8 cellular contexts compared by ENCODE assay signal in the genomic region with DNA sequence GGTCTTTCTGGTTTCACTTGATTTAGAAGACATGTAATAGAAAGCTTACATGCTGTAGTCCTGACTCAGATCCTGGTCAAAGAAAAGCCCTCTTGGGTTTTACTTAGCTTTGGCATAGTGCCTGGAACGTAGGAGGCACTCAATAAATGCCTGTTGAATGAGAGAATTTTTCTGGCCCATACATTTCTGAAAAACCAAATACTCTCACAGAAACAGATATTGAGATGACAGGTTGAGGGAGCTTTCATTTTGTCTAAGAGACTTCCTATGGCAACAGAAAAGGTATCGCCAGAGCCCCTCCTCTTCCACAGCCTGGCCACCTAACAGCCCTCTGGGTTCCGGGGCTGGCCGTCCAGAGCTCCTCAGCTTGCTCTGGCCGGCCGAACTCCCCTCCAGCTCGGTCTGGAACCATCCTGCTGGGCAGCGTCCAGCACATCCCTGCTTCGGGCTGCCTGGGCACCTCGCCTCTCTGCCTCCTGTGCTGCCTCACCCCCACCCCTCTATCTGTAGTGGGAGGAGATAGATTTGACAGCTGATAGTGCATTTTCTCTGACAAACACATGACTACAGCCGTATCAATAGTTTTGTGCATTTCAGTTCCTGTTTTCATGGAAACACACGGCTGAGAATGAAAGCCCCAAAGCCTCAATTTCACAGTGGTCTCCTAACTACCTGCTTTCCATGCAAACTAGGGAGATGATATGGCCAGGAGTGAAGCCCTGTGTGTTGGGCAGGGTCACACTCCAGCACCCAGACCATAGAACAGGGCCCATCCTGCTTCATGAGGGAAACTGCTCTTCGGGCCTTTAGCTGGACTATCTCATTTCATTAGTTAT. TPM values are rescaled to one million over a fixed set of nuclear protein-coding genes. Genes with fewer than 3 reads are reported as not detected.
DNase-seq lines count a peak whose midpoint lies in the region; ATAC-seq and TF ChIP-seq lines count a peak whose summit lies in the region.

No MANE protein-coding gene starts in this region.

- H3K4me3 Mint-ChIP-seq in CD4-positive, alpha-beta memory T cell = peak overlapping the region; percentile 36 to 82 (median 72)
- peak overlapping the region; percentile 63 for H3K4me3 Mint-ChIP-seq in activated T-helper 1 cell treated with anti-CD3 and anti-CD28 coated beads, Interleukin-12 subunit alpha, Interleukin-12 subunit beta, Interleukin-2, Interleukin-4 antibody, amounts not matched to agents 30 ng/mL and 10 ng/mL and 1 ng/mL, durations not matched to agents 14 hours and 24 hours and 36 hours

- H3K27me3 Mint-ChIP-seq in CD4-positive, alpha-beta memory T cell = peaks cover 0 to under 1% of the 10 kb centered on the region in 2 donors
- H3K27me3 Mint-ChIP-seq in activated T-helper 1 cell treated with anti-CD3 and anti-CD28 coated beads, Interleukin-12 subunit alpha, Interleukin-12 subunit beta, Interleukin-2, Interleukin-4 antibody, amounts not matched to agents 30 ng/mL and 10 ng/mL and 1 ng/mL, durations not matched to agents 14 hours and 24 hours and 36 hours (ENCODE audit: insufficient read depth) = no peaks in the 10 kb centered on the region

- no peaks in the 10 kb centered on the region for H3K27me3 ChIP-seq in CD4-positive, alpha-beta memory T cell (ENCODE audit: insufficient read depth, low read length)
- no peaks in the 10 kb centered on the region for H3K27me3 ChIP-seq in right lobe of liver

- H3K9me3 Mint-ChIP-seq in CD4-positive, alpha-beta memory T cell = no peaks in the 10 kb centered on the region
- peaks cover 5% of the 10 kb centered on the region for H3K9me3 Mint-ChIP-seq in activated T-helper 1 cell treated with anti-CD3 and anti-CD28 coated beads, Interleukin-12 subunit alpha, Interleukin-12 subunit beta, Interleukin-2, Interleukin-4 antibody, amounts not matched to agents 30 ng/mL and 10 ng/mL and 1 ng/mL, durations not matched to agents 14 hours and 24 hours and 36 hours

- no peaks in the 10 kb centered on the region for H3K9me3 ChIP-seq in CD4-positive, alpha-beta memory T cell (ENCODE audit: control insufficient read depth in 1 of 2, low read length in 2 of 2)
- H3K9me3 ChIP-seq in right lobe of liver = no peaks in the 10 kb centered on the region

- no peaks in the 10 kb centered on the region for H3K36me3 Mint-ChIP-seq in CD4-positive, alpha-beta memory T cell
- H3K36me3 Mint-ChIP-seq in activated T-helper 1 cell treated with anti-CD3 and anti-CD28 coated beads, Interleukin-12 subunit alpha, Interleukin-12 subunit beta, Interleukin-2, Interleukin-4 antibody, amounts not matched to agents 30 ng/mL and 10 ng/mL and 1 ng/mL, durations not matched to agents 14 hours and 24 hours and 36 hours (ENCODE audit: low read depth) = peaks cover 7% of the 10 kb centered on the region

- DNase-seq in CD4-positive, alpha-beta memory T cell = peak in 1 of 5 donors; percentile 13
- peak; percentile 69 for DNase-seq in GM19240 (ENCODE audit: insufficient read length, low spot score)
- DNase-seq in activated T-helper 1 cell treated with anti-CD3 and anti-CD28 coated beads, Interleukin-12 subunit alpha, Interleukin-12 subunit beta, Interleukin-2, Interleukin-4 antibody, amounts not matched to agents 30 ng/mL and 10 ng/mL and 1 ng/mL, durations not matched to agents 14 hours and 24 hours and 36 hours (ENCODE audit: low spot score) = no peak
- DNase-seq in right lobe of liver = no peak
- DNase-seq in iPS-NIHi7 (ENCODE audit: extremely low spot score) = no peak
- no peak for DNase-seq in stimulated activated CD4-positive, alpha-beta T cell treated with anti-CD3 and anti-CD28 coated beads, Interleukin-12 subunit alpha, Interleukin-12 subunit beta, amount 100 ng/mL, for 4 hours
- no peak for DNase-seq in D341Med (ENCODE audit: low spot score)

- ATAC-seq in HG03108 (IDR thresholded peaks at IDR 0.05; ENCODE audit: unreplicated experiment) (peak; percentile 85), right lobe of liver (peak in 3 of 4 donors; percentile 29 to 73 (median 37))

- peaks cover 12% of the 10 kb centered on the region for H3K4me1 ChIP-seq in CD4-positive, alpha-beta memory T cell (ENCODE audit: insufficient read depth, low read length)
- no peaks in the 10 kb centered on the region for H3K4me1 ChIP-seq in right lobe of liver

- H3K36me3 ChIP-seq in CD4-positive, alpha-beta memory T cell (ENCODE audit: insufficient read depth, low read length) = no peaks in the 10 kb centered on the region
- H3K36me3 ChIP-seq in right lobe of liver = no peaks in the 10 kb centered on the region

- POLR2A ChIA-PET in CD4-positive, alpha-beta memory T cell (lab: Charles Lee; ENCODE audit: partially characterized antibody) = interaction anchor here (0.7 to 1.4 kb wide), 6 partner anchors 12 to 196 kb away, joined by 3 to 8 read pairs (median 4); a partner anchor contains a TSS

- no peak for TF ChIP-seq CTCF in right lobe of liver (IDR thresholded peaks at IDR 0.05)

- peak overlapping the region; percentile 32 for H3K27ac ChIP-seq in CD4-positive, alpha-beta memory T cell (ENCODE audit: low read depth, low read length)
- no peak overlapping the region for H3K27ac ChIP-seq in right lobe of liver

- H3K27ac Mint-ChIP-seq in CD4-positive, alpha-beta memory T cell = peak overlapping the region; percentile 79 to 92 (median 89)
- H3K27ac Mint-ChIP-seq in activated T-helper 1 cell treated with anti-CD3 and anti-CD28 coated beads, Interleukin-12 subunit alpha, Interleukin-12 subunit beta, Interleukin-2, Interleukin-4 antibody, amounts not matched to agents 30 ng/mL and 10 ng/mL and 1 ng/mL, durations not matched to agents 14 hours and 24 hours and 36 hours = peak overlapping the region; percentile 88

- no peak overlapping the region for H3K4me3 ChIP-seq in CD4-positive, alpha-beta memory T cell (ENCODE audit: low read length in 2 of 2)
- no peak overlapping the region for H3K4me3 ChIP-seq in right lobe of liver

- CTCF ChIA-PET in CD4-positive, alpha-beta memory T cell (lab: Charles Lee; ENCODE audit: partially characterized antibody) = interaction anchor here (1.3 kb wide), 1 partner anchor 33 kb away, joined by 3 read pairs; no protein-coding TSS in a partner anchor

- H3K4me1 Mint-ChIP-seq in CD4-positive, alpha-beta memory T cell = peaks cover 8 to 29% (median 10%) of the 10 kb centered on the region in 4 donors
- H3K4me1 Mint-ChIP-seq in activated T-helper 1 cell treated with anti-CD3 and anti-CD28 coated beads, Interleukin-12 subunit alpha, Interleukin-12 subunit beta, Interleukin-2, Interleukin-4 antibody, amounts not matched to agents 30 ng/mL and 10 ng/mL and 1 ng/mL, durations not matched to agents 14 hours and 24 hours and 36 hours (ENCODE audit: low read depth) = peaks cover 41% of the 10 kb centered on the region

- TF ChIP-seq POLR2A in right lobe of liver (IDR thresholded peaks at IDR 0.05) = no peak

- intact Hi-C loops in CD4-positive, alpha-beta memory T cell (cut with micrococcal nuclease) = no loop called here
- intact Hi-C loops in activated T-helper 1 cell treated with anti-CD3 and anti-CD28 coated beads, Interleukin-12 subunit alpha, Interleukin-12 subunit beta, Interleukin-2, Interleukin-4 antibody, amounts not matched to agents 30 ng/mL and 10 ng/mL and 1 ng/mL, durations not matched to agents 14 hours and 24 hours and 36 hours (cut with micrococcal nuclease) = loop anchor here (1.0 kb wide), 2 partner anchors 12 to 13 kb away; no protein-coding TSS in a partner anchor
- intact Hi-C loops in right lobe of liver (cut with DNase I) = no loop called here

- WGBS in right lobe of liver (ENCODE audit: insufficient coverage, low coverage, low lambda C conversion rate, missing lambda C conversion rate) = 30% methylated on average over 3 of the region's 13 CpGs

RNA-seq across cellular contexts. Expression of a gene that starts 1.1 kb away (rescaled TPM):
- total RNA-seq in CD4-positive, alpha-beta memory T cell = not detected
- polyA plus RNA-seq in CD4-positive, alpha-beta memory T cell = not detected
- 56.9 and 57.1 TPM in 2 replicates for total RNA-seq in activated T-helper 1 cell treated with anti-CD3 and anti-CD28 coated beads, Interleukin-12 subunit alpha, Interleukin-12 subunit beta, Interleukin-2, Interleukin-4 antibody, amounts not matched to agents 30 ng/mL and 10 ng/mL and 1 ng/mL, durations not matched to agents 14 hours and 24 hours and 36 hours
- not detected for total RNA-seq in right lobe of liver

RNA-seq across cellular contexts. Expression of a gene that starts 16.9 kb away (rescaled TPM):
- total RNA-seq in CD4-positive, alpha-beta memory T cell = not detected
- polyA plus RNA-seq in CD4-positive, alpha-beta memory T cell = not detected
- total RNA-seq in activated T-helper 1 cell treated with anti-CD3 and anti-CD28 coated beads, Interleukin-12 subunit alpha, Interleukin-12 subunit beta, Interleukin-2, Interleukin-4 antibody, amounts not matched to agents 30 ng/mL and 10 ng/mL and 1 ng/mL, durations not matched to agents 14 hours and 24 hours and 36 hours = 294 and 308 TPM in 2 replicates
- under 1 TPM in 1 of 6 experiments, not detected in 5; 0.26 TPM for total RNA-seq in right lobe of liver

Comparison
In these comparisons a context has a peak if more than half of its experiments do, and no peak if none do; other contexts are left out.
1. RNA of a gene that starts 1.1 kb away (total RNA-seq): 56.9 to 57.1 TPM in activated T-helper 1 cell treated with anti-CD3 and anti-CD28 coated beads, Interleukin-12 subunit alpha, Interleukin-12 subunit beta, Interleukin-2, Interleukin-4 antibody, amounts not matched to agents 30 ng/mL and 10 ng/mL and 1 ng/mL, durations not matched to agents 14 hours and 24 hours and 36 hours; not detected in CD4-positive, alpha-beta memory T cell and not detected in right lobe of liver; every median in the first group is over 10 times any median in the second.
2. RNA of a gene that starts 16.9 kb away (total RNA-seq): 294 to 308 TPM in activated T-helper 1 cell treated with anti-CD3 and anti-CD28 coated beads, Interleukin-12 subunit alpha, Interleukin-12 subunit beta, Interleukin-2, Interleukin-4 antibody, amounts not matched to agents 30 ng/mL and 10 ng/mL and 1 ng/mL, durations not matched to agents 14 hours and 24 hours and 36 hours; not detected in CD4-positive, alpha-beta memory T cell and 0.26 TPM in right lobe of liver; every median in the first group is over 100 times any median in the second.